Comparison of ENCODE assay signal across 9 cellular contexts in genomic region chr18:30970201-30970816, GRCh38.
A peak's percentile ranks its signal among the peaks of the same experiment; 100 is the strongest.
DNase-seq lines count a peak whose midpoint lies in the region; ATAC-seq and TF ChIP-seq lines count a peak whose summit lies in the region.
"Had no signal": no experiment of that assay in that cellular context is flagged by ENCODE, and none has a peak within 500 bp of the region (broad histone marks: within the 10 kb centered on the region; RNA-seq: fewer than 3 reads in every experiment).

No MANE protein-coding gene starts in this region.

- no peak overlapping the region for H2AFZ ChIP-seq in hepatocyte

- H3K9me2 ChIP-seq in hepatocyte (replicated peaks; ENCODE audit: insufficient read depth) = no peaks in the 10 kb centered on the region

- 40% methylated on average over 7 of the region's 7 CpGs for WGBS in hepatocyte (ENCODE audit: low lambda C conversion rate, missing lambda C conversion rate)

- no peaks in the 10 kb centered on the region for H3K27me3 Mint-ChIP-seq in activated T-helper 17 cell treated with anti-CD3 and anti-CD28 coated beads, Interleukin-2, amount 50 U/mL, for 72 hours
- H3K27me3 Mint-ChIP-seq: activated naive CD4-positive, alpha-beta T cell treated with anti-CD3 and anti-CD28 coated beads, Interleukin-2, amount 50 U/mL, for 24 hours had no signal

- no peaks in the 10 kb centered on the region for H3K9me3 Mint-ChIP-seq in activated T-helper 17 cell treated with anti-CD3 and anti-CD28 coated beads, Interleukin-2, amount 50 U/mL, for 72 hours
- H3K9me3 Mint-ChIP-seq: activated naive CD4-positive, alpha-beta T cell treated with anti-CD3 and anti-CD28 coated beads, Interleukin-2, amount 50 U/mL, for 24 hours had no signal

- H3K27me3 ChIP-seq in RWPE2 (ENCODE audit: insufficient read depth, poor library complexity, severe bottlenecking) (no peaks in the 10 kb centered on the region), hepatocyte (no peaks in the 10 kb centered on the region)

- no peaks in the 10 kb centered on the region for H3K36me3 ChIP-seq in RWPE2 (ENCODE audit: low read depth)
- no peaks in the 10 kb centered on the region for H3K36me3 ChIP-seq in hepatocyte (replicated peaks; ENCODE audit: insufficient read depth, low read depth)

- H4K20me1 ChIP-seq in hepatocyte (ENCODE audit: insufficient read depth, poor library complexity, severe bottlenecking) = no peaks in the 10 kb centered on the region

- H3K4me3 Mint-ChIP-seq in activated T-helper 17 cell treated with anti-CD3 and anti-CD28 coated beads, Interleukin-2, amount 50 U/mL, for 72 hours = no peak overlapping the region
- H3K4me3 Mint-ChIP-seq: activated naive CD4-positive, alpha-beta T cell treated with anti-CD3 and anti-CD28 coated beads, Interleukin-2, amount 50 U/mL, for 24 hours had no signal

- H3K4me2 ChIP-seq in hepatocyte = no peak overlapping the region

- no peak overlapping the region for H3K27ac Mint-ChIP-seq in activated T-helper 17 cell treated with anti-CD3 and anti-CD28 coated beads, Interleukin-2, amount 50 U/mL, for 72 hours
- H3K27ac Mint-ChIP-seq: activated naive CD4-positive, alpha-beta T cell treated with anti-CD3 and anti-CD28 coated beads, Interleukin-2, amount 50 U/mL, for 24 hours had no signal

- peak; percentile 42 for TF ChIP-seq CTCF in C4-2B (conservative IDR thresholded peaks at IDR 0.05)
- peak; percentile 70 for TF ChIP-seq CTCF in RWPE2 (IDR thresholded peaks at IDR 0.05; ENCODE audit: poor library complexity, severe bottlenecking)
- peak; percentile 65 for TF ChIP-seq CTCF in hepatocyte (IDR thresholded peaks at IDR 0.05; ENCODE audit: poor library complexity)

- no peaks in the 10 kb centered on the region for H3K36me3 Mint-ChIP-seq in activated T-helper 17 cell treated with anti-CD3 and anti-CD28 coated beads, Interleukin-2, amount 50 U/mL, for 72 hours (ENCODE audit: low read depth)
- H3K36me3 Mint-ChIP-seq: activated naive CD4-positive, alpha-beta T cell treated with anti-CD3 and anti-CD28 coated beads, Interleukin-2, amount 50 U/mL, for 24 hours had no signal

- H3K79me2 ChIP-seq in hepatocyte = no peaks in the 10 kb centered on the region

- H3K4me1 ChIP-seq in RWPE2 (ENCODE audit: insufficient read depth, poor library complexity, severe bottlenecking) (no peaks in the 10 kb centered on the region), hepatocyte (ENCODE audit: insufficient read depth) (no peaks in the 10 kb centered on the region)

- DNase-seq in KG1 (lab: John Stamatoyannopoulos, UW) (peak; percentile 20), RWPE2 (ENCODE audit: low spot score) (no peak), hepatocyte (ENCODE audit: low spot score) (peak; percentile 54), substantia nigra (lab: John Stamatoyannopoulos, UW) (no peak)
- DNase-seq in stimulated activated CD4-positive, alpha-beta T cell treated with anti-CD3 and anti-CD28 coated beads, Interleukin-4, amount 100 ng/mL, for 1 hour = no peak
- no peak for DNase-seq in activated CD4-positive, alpha-beta T cell treated with anti-CD3 and anti-CD28 coated beads for 4 hours

- H3K9me3 ChIP-seq in RWPE2 (ENCODE audit: severe bottlenecking) = no peaks in the 10 kb centered on the region
- no peaks in the 10 kb centered on the region for H3K9me3 ChIP-seq in hepatocyte (ENCODE audit: low read depth)

- H3K27ac ChIP-seq in C4-2B = no peak overlapping the region
- H3K27ac ChIP-seq in RWPE2 (ENCODE audit: poor library complexity, severe bottlenecking) = no peak overlapping the region
- H3K27ac ChIP-seq in hepatocyte = no peak overlapping the region
- H3K27ac ChIP-seq in substantia nigra (ENCODE audit: low read depth, low read length, poor library complexity, severe bottlenecking) = no peak overlapping the region

- H3K4me1 Mint-ChIP-seq in activated T-helper 17 cell treated with anti-CD3 and anti-CD28 coated beads, Interleukin-2, amount 50 U/mL, for 72 hours = no peaks in the 10 kb centered on the region
- H3K4me1 Mint-ChIP-seq: activated naive CD4-positive, alpha-beta T cell treated with anti-CD3 and anti-CD28 coated beads, Interleukin-2, amount 50 U/mL, for 24 hours had no signal

- H3K4me3 ChIP-seq in RWPE2 (ENCODE audit: severe bottlenecking) (no peak overlapping the region), hepatocyte (no peak overlapping the region)

- peak; percentile 25; the same call in 1 of the 3 replicates for ATAC-seq in RWPE2 (ENCODE audit: low read depth)
- ATAC-seq in activated T-helper 17 cell treated with anti-CD3 and anti-CD28 coated beads, Interleukin-2, amount 50 U/mL, for 72 hours (replicated peaks) = no peak

Comparison
In these comparisons a context has a peak if more than half of its experiments do, and no peak if none do; other contexts are left out.
1. DNase-seq: peak in KG1 (single experiment) and hepatocyte (single experiment); none in RWPE2 (single experiment), stimulated activated CD4-positive, alpha-beta T cell treated with anti-CD3 and anti-CD28 coated beads, Interleukin-4, amount 100 ng/mL, for 1 hour (single experiment), activated CD4-positive, alpha-beta T cell treated with anti-CD3 and anti-CD28 coated beads for 4 hours (0 of 2) and substantia nigra (0 of 49).
2. Peak in every context shown above with its lines, with median percentiles within 50 percentile points of each other: CTCF ChIP-seq.